In the genomic region with DNA sequence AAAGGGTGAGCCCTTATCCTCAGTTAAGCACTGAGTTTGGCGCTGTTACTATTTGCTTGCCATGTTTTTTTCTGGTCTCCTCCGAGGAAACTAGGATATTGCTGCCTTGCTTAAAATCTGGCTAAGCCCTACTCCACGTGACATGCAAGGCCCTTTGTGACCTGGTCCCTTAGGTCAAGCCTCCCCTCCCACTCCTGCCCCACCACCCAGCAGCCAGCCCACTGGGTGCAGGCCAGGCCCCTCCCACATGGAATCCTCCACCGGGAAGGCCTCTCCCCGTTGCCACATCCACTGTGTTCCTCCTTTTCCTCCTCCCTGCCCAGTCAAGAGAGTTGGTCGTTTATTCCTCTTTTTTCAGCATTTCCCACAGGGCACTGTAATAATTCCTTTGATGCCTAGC, we compare ENCODE assay signal across 27 cellular contexts. TPM values are rescaled to one million over a fixed set of nuclear protein-coding genes. Genes with fewer than 3 reads are reported as not detected.
A peak's percentile ranks its signal among the peaks of the same experiment; 100 is the strongest.
DNase-seq lines count a peak whose midpoint lies in the region; ATAC-seq and TF ChIP-seq lines count a peak whose summit lies in the region.
"Had no signal": no experiment of that assay in that cellular context is flagged by ENCODE, and none has a peak within 500 bp of the region (broad histone marks: within the 10 kb centered on the region; RNA-seq: fewer than 3 reads in every experiment).

No MANE protein-coding gene starts in this region.

- TF ChIP-seq EP300 in sigmoid colon (IDR thresholded peaks at IDR 0.05), result no peak

- no peaks in the 10 kb centered on the region for H3K9me3 Mint-ChIP-seq in dendritic cell treated with granulocyte-macrophage colony-stimulating factor and Interleukin-4, amounts not matched to agents 40 ng/mL and 50 ng/mL, for 4 days
- H3K9me3 Mint-ChIP-seq in immature natural killer cell, result peaks cover 0 to 2% (median 0%) of the 10 kb centered on the region in 6 donors
- H3K9me3 Mint-ChIP-seq: activated naive CD4-positive, alpha-beta T cell treated with anti-CD3 and anti-CD28 coated beads, Interleukin-2, amount 50 U/mL, for 24 hours; T-helper 1 cell treated with Interleukin-12 subunit alpha and Interleukin-12 subunit beta and Interleukin-4 antibody, amounts not matched to agents 30 μg/mL and 1 μg/mL, for 36 hours had no signal

- no peak overlapping the region for H3K4me3 Mint-ChIP-seq in dendritic cell treated with granulocyte-macrophage colony-stimulating factor and Interleukin-4, amounts not matched to agents 40 ng/mL and 50 ng/mL, for 4 days
- no peak overlapping the region for H3K4me3 Mint-ChIP-seq in immature natural killer cell
- H3K4me3 Mint-ChIP-seq: activated CD4-positive, alpha-beta T cell treated with anti-CD3 and anti-CD28 coated beads for 36 hours; activated naive CD4-positive, alpha-beta T cell treated with anti-CD3 and anti-CD28 coated beads, Interleukin-2, amount 50 U/mL, for 24 hours; T-helper 1 cell treated with Interleukin-12 subunit alpha and Interleukin-12 subunit beta and Interleukin-4 antibody, amounts not matched to agents 30 μg/mL and 1 μg/mL, for 36 hours had no signal

- no peaks in the 10 kb centered on the region for H3K9me3 ChIP-seq in sigmoid colon
- H3K9me3 ChIP-seq: prostate gland, suprapubic skin had no signal

- peak overlapping the region in 1 of 4 donors; percentile 4 for H3K27ac ChIP-seq in sigmoid colon
- H3K27ac ChIP-seq: prostate gland, SK-N-MC, suprapubic skin had no signal

- H3K27me3 ChIP-seq in H7 (ENCODE audit: control insufficient read depth, insufficient read depth, low read length) (no peaks in the 10 kb centered on the region), sigmoid colon (no peaks in the 10 kb centered on the region)
- H3K27me3 ChIP-seq: suprapubic skin had no signal

- whole genome bisulfite sequencing in sigmoid colon, 2 donors, result 58 to 64% methylated on average over 6 of the region's 6 CpGs

- H3K4me3 ChIP-seq in H7 (ENCODE audit: insufficient read depth, low read depth, low read length) (no peak overlapping the region), sigmoid colon (no peak overlapping the region)
- H3K4me3 ChIP-seq: prostate gland, SK-N-MC, smooth muscle cell, suprapubic skin had no signal

- no peaks in the 10 kb centered on the region for H3K4me1 ChIP-seq in sigmoid colon
- H3K4me1 ChIP-seq: prostate gland had no signal

- H3K4me1 Mint-ChIP-seq in dendritic cell treated with granulocyte-macrophage colony-stimulating factor and Interleukin-4, amounts not matched to agents 40 ng/mL and 50 ng/mL, for 4 days (ENCODE audit: low read depth), result peaks cover 15% of the 10 kb centered on the region
- no peaks in the 10 kb centered on the region for H3K4me1 Mint-ChIP-seq in immature natural killer cell
- H3K4me1 Mint-ChIP-seq: activated naive CD4-positive, alpha-beta T cell treated with anti-CD3 and anti-CD28 coated beads, Interleukin-2, amount 50 U/mL, for 24 hours had no signal

- DNase-seq in H7, result peak; percentile 26
- peak; percentile 92 for DNase-seq in left lobe of liver (ENCODE audit: low spot score)
- DNase-seq in sigmoid colon, result peak; percentile 79
- DNase-seq in immature natural killer cell, result no peak
- DNase-seq in activated T-cell treated with anti-CD3 and anti-CD28 coated beads for 4 hours, result no peak
- DNase-seq in NOMO-1 treated with DMSO at 0.1 percent for 48 hours (lab: John Stamatoyannopoulos, UW; ENCODE audit: unreplicated experiment), result no peak
- DNase-seq: activated CD4-positive, alpha-beta T cell treated with anti-CD3 and anti-CD28 coated beads for 36 hours; C1 segment of cervical spinal cord; Calu3; NCI-H1048; NCI-H1694 treated with DMSO at 0.1 percent for 48 hours; NCI-H526 treated with DMSO at 0.1 percent for 48 hours had no signal

- ATAC-seq in left lobe of liver (peak; percentile 95), GM18511 (IDR thresholded peaks at IDR 0.05; ENCODE audit: unreplicated experiment) (no peak)
- ATAC-seq: activated CD4-positive, alpha-beta T cell treated with anti-CD3 and anti-CD28 coated beads for 36 hours had no signal

- no peak for TF ChIP-seq POLR2A in sigmoid colon (IDR thresholded peaks at IDR 0.05)

- H3K27me3 Mint-ChIP-seq in dendritic cell treated with granulocyte-macrophage colony-stimulating factor and Interleukin-4, amounts not matched to agents 40 ng/mL and 50 ng/mL, for 4 days, result no peaks in the 10 kb centered on the region
- H3K27me3 Mint-ChIP-seq in immature natural killer cell (ENCODE audit: low read depth in 3 of 3), result peaks cover 0 to 3% (median 3%) of the 10 kb centered on the region in 3 donors
- H3K27me3 Mint-ChIP-seq: activated CD4-positive, alpha-beta T cell treated with anti-CD3 and anti-CD28 coated beads for 36 hours; activated naive CD4-positive, alpha-beta T cell treated with anti-CD3 and anti-CD28 coated beads, Interleukin-2, amount 50 U/mL, for 24 hours had no signal

- H3K27ac Mint-ChIP-seq in dendritic cell treated with granulocyte-macrophage colony-stimulating factor and Interleukin-4, amounts not matched to agents 40 ng/mL and 50 ng/mL, for 4 days, result peak overlapping the region; percentile 23
- peak overlapping the region in 1 of 6 donors; percentile 48 for H3K27ac Mint-ChIP-seq in immature natural killer cell
- H3K27ac Mint-ChIP-seq: activated CD4-positive, alpha-beta T cell treated with anti-CD3 and anti-CD28 coated beads for 36 hours; activated naive CD4-positive, alpha-beta T cell treated with anti-CD3 and anti-CD28 coated beads, Interleukin-2, amount 50 U/mL, for 24 hours; T-helper 1 cell treated with Interleukin-12 subunit alpha and Interleukin-12 subunit beta and Interleukin-4 antibody, amounts not matched to agents 30 μg/mL and 1 μg/mL, for 36 hours had no signal

- peaks cover 71% of the 10 kb centered on the region for H3K36me3 Mint-ChIP-seq in dendritic cell treated with granulocyte-macrophage colony-stimulating factor and Interleukin-4, amounts not matched to agents 40 ng/mL and 50 ng/mL, for 4 days (ENCODE audit: low read depth)
- peaks cover 31 to 53% (median 35%) of the 10 kb centered on the region in 3 donors for H3K36me3 Mint-ChIP-seq in immature natural killer cell

- TF ChIP-seq CTCF in sigmoid colon (IDR thresholded peaks at IDR 0.05), result no peak

- H3K36me3 ChIP-seq in H7 (replicated peaks; ENCODE audit: control insufficient read depth, insufficient read depth, low read length) (peaks cover 45% of the 10 kb centered on the region), sigmoid colon (peaks cover 43 to 71% (median 58%) of the 10 kb centered on the region in 4 donors)

- intact Hi-C loops in dendritic cell treated with granulocyte-macrophage colony-stimulating factor and Interleukin-4, amounts not matched to agents 40 ng/mL and 50 ng/mL, for 4 days (cut with micrococcal nuclease), result no loop called here
- intact Hi-C loops in sigmoid colon (cut with DNase I), result no loop called here

RNA-seq across cellular contexts. Expression of gene PSMD3, which starts 16.2 kb away (rescaled TPM):
- total RNA-seq in H7 (2014; rRNA removed; shearing (Covaris generic)), result 243 and 325 TPM in 2 replicates
- total RNA-seq in left lobe of liver (52.4 TPM), sigmoid colon (10 to 100 TPM; 53.2 to 71.3 (median 64.2) TPM)
- polyA plus RNA-seq in sigmoid colon (100 to 1,000 TPM in 1 of 3 donors, 10 to 100 TPM in 2; 57.1 to 112 (median 78.1) TPM), immature natural killer cell (10 to 100 TPM; 47.0 to 59.1 (median 47.7) TPM)

RNA-seq across cellular contexts. Expression of gene CSF3, which starts 18.5 kb away (rescaled TPM):
- 0.28 TPM in 1 of 2 replicates, not detected in the other for total RNA-seq in H7 (2014; rRNA removed; shearing (Covaris generic))
- total RNA-seq in left lobe of liver (not detected), sigmoid colon (10 to 100 TPM in 1 of 4 donors, not detected in 3; 23.3 TPM)
- polyA plus RNA-seq in sigmoid colon (1 to 10 TPM in 2 of 3 donors, not detected in 1; 1.2 to 3.1 TPM), immature natural killer cell (not detected)
- total RNA-seq: activated CD4-positive, alpha-beta T cell treated with anti-CD3 and anti-CD28 coated beads for 36 hours; activated CD8-positive, alpha-beta memory T cell treated with anti-CD3 and anti-CD28 coated beads for 36 hours; mucosa of gallbladder; RPMI7951; smooth muscle cell; urinary bladder had no signal
- polyA plus RNA-seq: AG04450, neural cell, smooth muscle cell had no signal

RNA-seq across cellular contexts. Expression of gene GSDMA, which starts 34.0 kb away (rescaled TPM):
- not detected in 2 replicates for total RNA-seq in H7 (2014; rRNA removed; shearing (Covaris generic))
- total RNA-seq in left lobe of liver, result not detected
- total RNA-seq in sigmoid colon, result 1 to 10 TPM in 1 of 4 donors, not detected in 3; 1.3 TPM
- under 1 TPM in 2 of 3 donors, not detected in 1; 0.29 to 0.60 TPM for polyA plus RNA-seq in sigmoid colon
- 1 to 10 TPM in 1 of 3 donors, not detected in 2; 2.3 TPM for polyA plus RNA-seq in immature natural killer cell
- total RNA-seq: Daoy, mucosa of gallbladder, RPMI7951 had no signal
- polyA plus RNA-seq: AG04450, neural cell had no signal

RNA-seq across cellular contexts. Expression of gene MED24, which starts 57.4 kb away (rescaled TPM):
- 85.6 and 99.9 TPM in 2 replicates for total RNA-seq in H7 (2014; rRNA removed; shearing (Covaris generic))
- 28.8 TPM for total RNA-seq in left lobe of liver
- 10 to 100 TPM; 27.3 to 64.8 (median 31.7) TPM for total RNA-seq in sigmoid colon
- 10 to 100 TPM; 19.2 to 83.0 (median 29.1) TPM for polyA plus RNA-seq in sigmoid colon
- polyA plus RNA-seq in immature natural killer cell, result 10 to 100 TPM; 34.8 to 75.8 (median 53.2) TPM

Comparison
In these comparisons a context has a peak if more than half of its experiments do, and no peak if none do; other contexts are left out.
1. DNase-seq: peak in H7 (single experiment), left lobe of liver (single experiment) and sigmoid colon (single experiment); none in immature natural killer cell (0 of 3), activated T-cell treated with anti-CD3 and anti-CD28 coated beads for 4 hours (single experiment) and NOMO-1 treated with DMSO at 0.1 percent for 48 hours (single experiment).